1 cellular context compared by ENCODE assay signal in the genomic region with DNA sequence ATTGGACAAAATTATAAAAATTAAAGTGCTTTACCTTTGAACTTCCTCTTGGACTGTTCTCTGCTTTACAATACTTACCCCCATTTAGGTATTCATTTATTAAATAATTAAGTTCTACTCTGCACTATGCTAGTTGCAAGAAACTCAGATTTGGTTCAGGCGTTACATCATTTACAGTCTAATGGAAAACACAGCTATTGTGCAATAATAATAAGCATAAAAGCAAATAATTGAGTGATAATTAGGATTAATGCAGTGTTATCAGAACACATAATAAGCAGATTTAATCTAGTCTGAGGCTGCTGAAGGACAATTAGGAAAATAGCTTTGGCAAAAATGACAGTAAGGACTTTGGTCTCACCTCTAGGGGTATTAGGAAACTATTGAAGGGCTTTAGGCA.
TF ChIP-seq lines count a peak whose summit lies in the region.

No MANE protein-coding gene starts in this region.

TF ChIP-seq in K562, 482 proteins besides CTCF, POLR2A, EP300 and RAD21 (continued from another document):
- peak; percentile 49; the same call in 1 of the 2 replicates for TF ChIP-seq CEBPB (tag; IDR thresholded peaks at IDR 0.05)
- no peak for TF ChIP-seq IFI16 (CRISPR knock-in tag; IDR thresholded peaks at IDR 0.05)
- no peak for TF ChIP-seq PHB (CRISPR knock-in tag; IDR thresholded peaks at IDR 0.05)
TF ChIP-seq in K562: peak in this region for 2.
